In the genomic region with DNA sequence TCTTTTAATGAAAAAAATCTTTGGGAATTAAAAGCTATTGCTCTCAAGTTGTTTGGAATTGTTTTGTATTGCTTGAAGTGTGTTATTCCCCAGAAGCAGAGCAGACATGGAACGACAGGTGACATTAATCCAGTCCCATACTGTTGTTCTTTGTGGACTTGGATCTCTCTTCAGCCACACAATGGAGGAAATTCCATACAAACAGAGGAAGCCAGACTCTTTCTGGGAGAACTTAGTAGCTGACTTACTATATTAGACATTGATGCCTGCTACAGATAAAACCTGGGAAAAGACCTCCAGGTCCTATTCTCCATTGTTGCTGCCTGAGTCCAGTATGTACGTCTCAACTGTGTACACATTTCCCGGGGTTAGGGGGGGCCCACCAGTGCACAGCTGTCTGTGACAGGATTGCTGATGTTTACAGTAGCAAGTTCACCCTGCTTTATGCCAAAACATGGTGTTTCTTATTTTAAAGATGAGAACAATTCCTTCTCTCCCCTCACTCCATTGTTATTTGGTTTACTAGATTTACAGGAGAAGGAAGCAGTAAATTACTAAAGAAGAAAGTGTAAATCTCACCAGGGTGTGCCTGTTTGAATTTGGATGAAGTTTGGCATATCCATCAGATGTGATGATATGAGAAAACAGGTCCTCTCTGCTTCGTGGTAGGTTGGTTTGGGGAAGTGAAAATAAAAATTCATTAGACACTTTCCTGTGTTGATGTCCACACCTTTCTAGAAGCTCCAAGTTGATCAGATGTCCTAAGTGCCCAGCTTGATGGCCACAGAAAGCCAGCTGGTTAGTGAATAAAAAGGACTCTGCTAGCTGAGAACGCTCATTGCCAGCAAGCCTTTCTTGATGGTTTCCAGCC, we compare ENCODE assay signal across 1 cellular context.
A peak's percentile ranks its signal among the peaks of the same experiment; 100 is the strongest.
TF ChIP-seq lines count a peak whose summit lies in the region.

No MANE protein-coding gene starts in this region.

TF ChIP-seq in GM12878, 131 proteins besides CTCF, POLR2A, EP300 and RAD21 (continued from another document):
- peak; percentile 72 for TF ChIP-seq SPI1 (IDR thresholded peaks at IDR 0.05; ENCODE audit: borderline replicate concordance, insufficient read depth, low read depth, low read length)
- no peak for TF ChIP-seq MEF2B (IDR thresholded peaks at IDR 0.05; ENCODE audit: partially characterized antibody, poor library complexity, severe bottlenecking)
- TF ChIP-seq TCF7 (IDR thresholded peaks at IDR 0.05; ENCODE audit: borderline replicate concordance), result no peak
- no peak for TF ChIP-seq REST (IDR thresholded peaks at IDR 0.05; ENCODE audit: low read depth, low read length)
- no peak for TF ChIP-seq GABPA (IDR thresholded peaks at IDR 0.05; ENCODE audit: low read depth)
- TF ChIP-seq IKZF1 (conservative IDR thresholded peaks at IDR 0.05), result 0 out of 2 replicates have a peak, but pooled peaks have one; percentile 11
- no peak for TF ChIP-seq FOS (IDR thresholded peaks at IDR 0.05; ENCODE audit: borderline replicate concordance, extremely low read depth, insufficient read length)
- TF ChIP-seq, protein P1, sequence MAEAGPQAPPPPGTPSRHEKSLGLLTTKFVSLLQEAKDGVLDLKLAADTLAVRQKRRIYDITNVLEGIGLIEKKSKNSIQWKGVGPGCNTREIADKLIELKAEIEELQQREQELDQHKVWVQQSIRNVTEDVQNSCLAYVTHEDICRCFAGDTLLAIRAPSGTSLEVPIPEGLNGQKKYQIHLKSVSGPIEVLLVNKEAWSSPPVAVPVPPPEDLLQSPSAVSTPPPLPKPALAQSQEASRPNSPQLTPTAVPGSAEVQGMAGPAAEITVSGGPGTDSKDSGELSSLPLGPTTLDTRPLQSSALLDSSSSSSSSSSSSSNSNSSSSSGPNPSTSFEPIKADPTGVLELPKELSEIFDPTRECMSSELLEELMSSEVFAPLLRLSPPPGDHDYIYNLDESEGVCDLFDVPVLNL (IDR thresholded peaks at IDR 0.05; ENCODE audit: low read depth, low read length), result no peak
- no peak for TF ChIP-seq WRNIP1 (IDR thresholded peaks at IDR 0.05; ENCODE audit: borderline replicate concordance, low read depth, low read length)
- no peak for TF ChIP-seq CBFB (IDR thresholded peaks at IDR 0.05; ENCODE audit: low read depth)
- no peak for TF ChIP-seq NR2F1 (conservative IDR thresholded peaks at IDR 0.05)
- no peak for TF ChIP-seq BACH1 (IDR thresholded peaks at IDR 0.05; ENCODE audit: borderline replicate concordance)
- TF ChIP-seq KDM1A (IDR thresholded peaks at IDR 0.05; ENCODE audit: borderline replicate concordance), result no peak
- TF ChIP-seq, protein P2, sequence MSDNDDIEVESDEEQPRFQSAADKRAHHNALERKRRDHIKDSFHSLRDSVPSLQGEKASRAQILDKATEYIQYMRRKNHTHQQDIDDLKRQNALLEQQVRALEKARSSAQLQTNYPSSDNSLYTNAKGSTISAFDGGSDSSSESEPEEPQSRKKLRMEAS (IDR thresholded peaks at IDR 0.05; ENCODE audit: low read depth, low read length), result no peak
